ENCODE assay signal across 29 cellular contexts in genomic region chr4:81118086-81118485, GRCh38.
"Had no signal": no experiment of that assay in that cellular context is flagged by ENCODE, and none has a peak within 500 bp of the region (broad histone marks: within the 10 kb centered on the region; RNA-seq: fewer than 3 reads in every experiment).

No MANE protein-coding gene starts in this region.

- H3K4me1 ChIP-seq: ascending aorta had no signal

- H3K4me3 ChIP-seq: ascending aorta, cardiac muscle cell had no signal

- DNase-seq: activated B cell treated with CpG ODN at 0.5 μM for 24 hours; activated CD4-positive, alpha-beta memory T cell treated with anti-CD3 and anti-CD28 coated beads for 36 hours; activated CD4-positive, alpha-beta T cell treated with anti-CD3 and anti-CD28 coated beads for 4 hours; activated CD4-positive, alpha-beta T cell treated with anti-CD3 and anti-CD28 coated beads, Interleukin-2, amount 10 ng/mL, durations not matched to agents 24 days and 14 days; activated CD4-positive, alpha-beta T cell treated with anti-CD3 and anti-CD28 coated beads, Interleukin-2, amount 50 U/mL, for 1 hour; activated CD4-positive, alpha-beta T cell treated with anti-CD3 and anti-CD28 coated beads, Interleukin-2, amount 50 U/mL, for 4 hours; activated CD4-positive, CD25-positive, alpha-beta regulatory T cell treated with anti-CD3 and anti-CD28 coated beads, Interleukin-2, amount 50 U/mL, for 72 hours; activated CD8-positive, alpha-beta memory T cell treated with anti-CD3 and anti-CD28 coated beads, Interleukin-2, amount 50 U/mL, for 4 hours; activated CD8-positive, alpha-beta T cell treated with anti-CD3 and anti-CD28 coated beads for 36 hours; activated effector memory CD4-positive, alpha-beta T cell treated with anti-CD3 and anti-CD28 coated beads, Interleukin-2, amount 50 U/mL, for 16 hours; activated gamma-delta T cell treated with Interleukin-2 at 50 U/mL for 16 hours; activated naive CD4-positive, alpha-beta T cell treated with anti-CD3 and anti-CD28 coated beads, Interleukin-2, amount 10 ng/mL, durations not matched to agents 7 days and 5 days; activated naive CD4-positive, alpha-beta T cell treated with Interleukin-2 at 50 U/mL for 16 hours; activated naive CD8-positive, alpha-beta T cell treated with anti-CD3 and anti-CD28 coated beads, Interleukin-2, amount 10 ng/mL, durations not matched to agents 7 days and 5 days; activated naive CD8-positive, alpha-beta T cell treated with anti-CD3 and anti-CD28 coated beads, Interleukin-2, amount 50 U/mL, for 24 hours; activated T-cell treated with anti-CD3 and anti-CD28 coated beads for 4 hours; activated T-cell treated with anti-CD3 and anti-CD28 coated beads, Interleukin-2, amount 50 U/mL, for 1 hour; activated T-cell treated with anti-CD3 and anti-CD28 coated beads, Interleukin-2, amount 50 U/mL, for 4 hours; activated T-cell treated with anti-CD3 and anti-CD28 coated beads, Interleukin-2, amount 50 U/mL, for 72 hours; amygdala; anterior cingulate cortex; caudate nucleus; cerebellar nuclear complex; T-helper 2 cell; T-helper 9 cell had no signal

- H3K27me3 ChIP-seq: ascending aorta, cardiac muscle cell had no signal

- H3K36me3 ChIP-seq: ascending aorta, cardiac muscle cell had no signal

- H3K27ac ChIP-seq: ascending aorta, cardiac muscle cell, VCaP had no signal

- H3K9me3 ChIP-seq: ascending aorta had no signal

- ATAC-seq: activated CD8-positive, alpha-beta T cell treated with anti-CD3 and anti-CD28 coated beads for 36 hours; activated naive CD8-positive, alpha-beta T cell treated with anti-CD3 and anti-CD28 coated beads, Interleukin-2, amount 50 U/mL, for 24 hours; activated T-cell treated with anti-CD3 and anti-CD28 coated beads, Interleukin-2, amount 50 U/mL, for 4 hours; activated T-cell treated with anti-CD3 and anti-CD28 coated beads, Interleukin-2, amount 50 U/mL, for 72 hours; activated T-helper 17 cell treated with anti-CD3 and anti-CD28 coated beads, Interleukin-2, amount 50 U/mL, for 72 hours had no signal
